ENCODE assay signal across 34 cellular contexts in genomic region chr4:46219872-46220271, GRCh38.
"Had no signal": no experiment of that assay in that cellular context is flagged by ENCODE, and none has a peak within 500 bp of the region (broad histone marks: within the 10 kb centered on the region; RNA-seq: fewer than 3 reads in every experiment).

No MANE protein-coding gene starts in this region.

- H3K27me3 ChIP-seq: adrenal gland, ascending aorta, body of pancreas, brain microvascular endothelial cell, breast epithelium, cardiac muscle cell had no signal

- ATAC-seq: activated naive CD4-positive, alpha-beta T cell treated with anti-CD3 and anti-CD28 coated beads, Interleukin-2, amount 50 U/mL, for 72 hours; activated naive CD8-positive, alpha-beta T cell treated with anti-CD3 and anti-CD28 coated beads, Interleukin-2, amount 50 U/mL, for 24 hours; activated T-cell treated with anti-CD3 and anti-CD28 coated beads, Interleukin-2, amount 50 U/mL, for 4 hours; activated T-cell treated with anti-CD3 and anti-CD28 coated beads, Interleukin-2, amount 50 U/mL, for 72 hours; activated T-helper 17 cell treated with anti-CD3 and anti-CD28 coated beads, Interleukin-2, amount 50 U/mL, for 72 hours; body of pancreas had no signal

- H3K9me3 ChIP-seq: adrenal gland, body of pancreas had no signal

- H3K4me3 ChIP-seq: adrenal gland, ascending aorta, body of pancreas, breast epithelium, cardiac muscle cell had no signal

- H3K36me3 ChIP-seq: adrenal gland, ascending aorta, brain microvascular endothelial cell, breast epithelium, cardiac muscle cell had no signal

- DNase-seq: activated effector memory CD4-positive, alpha-beta T cell treated with anti-CD3 and anti-CD28 coated beads, Interleukin-2, amount 50 U/mL, for 16 hours; activated effector memory CD4-positive, alpha-beta T cell treated with Interleukin-2 at 50 U/mL for 16 hours; activated gamma-delta T cell; activated gamma-delta T cell treated with Interleukin-2 at 50 U/mL for 16 hours; activated naive CD4-positive, alpha-beta T cell; activated naive CD4-positive, alpha-beta T cell treated with anti-CD3 and anti-CD28 coated beads for 36 hours; activated naive CD4-positive, alpha-beta T cell treated with anti-CD3 and anti-CD28 coated beads, Interleukin-2, amount 10 ng/mL, durations not matched to agents 7 days and 5 days; activated naive CD4-positive, alpha-beta T cell treated with anti-CD3 and anti-CD28 coated beads, Interleukin-2, amount 50 U/mL, for 16 hours; activated naive CD4-positive, alpha-beta T cell treated with Interleukin-2 at 50 U/mL for 16 hours; activated naive CD8-positive, alpha-beta T cell treated with anti-CD3 and anti-CD28 coated beads for 36 hours; activated naive CD8-positive, alpha-beta T cell treated with anti-CD3 and anti-CD28 coated beads, Interleukin-2, amount 10 ng/mL, durations not matched to agents 7 days and 5 days; activated naive CD8-positive, alpha-beta T cell treated with anti-CD3 and anti-CD28 coated beads, Interleukin-2, amount 50 U/mL, for 24 hours; activated T-cell treated with anti-CD3 and anti-CD28 coated beads, Interleukin-2, amount 50 U/mL, for 1 hour; activated T-cell treated with anti-CD3 and anti-CD28 coated beads, Interleukin-2, amount 50 U/mL, for 24 hours; activated T-cell treated with anti-CD3 and anti-CD28 coated beads, Interleukin-2, amount 50 U/mL, for 4 hours; activated T-cell treated with anti-CD3 and anti-CD28 coated beads, Interleukin-2, amount 50 U/mL, for 48 hours; activated T-cell treated with anti-CD3 and anti-CD28 coated beads, Interleukin-2, amount 50 U/mL, for 72 hours; adrenal gland; amniotic stem cell; amygdala; anterior cingulate cortex; aorta; body of pancreas; brain microvascular endothelial cell; caudate nucleus; central memory CD4-positive, alpha-beta T cell; cerebellar nuclear complex had no signal

- FAIRE-seq: astrocyte, bronchial epithelial cell had no signal

- H3K27ac ChIP-seq: adrenal gland, ascending aorta, body of pancreas, brain microvascular endothelial cell, breast epithelium, cardiac muscle cell had no signal

- H3K4me1 ChIP-seq: adrenal gland, ascending aorta, body of pancreas, breast epithelium had no signal
